Comparison of ENCODE assay signal across 9 cellular contexts in the genomic region with DNA sequence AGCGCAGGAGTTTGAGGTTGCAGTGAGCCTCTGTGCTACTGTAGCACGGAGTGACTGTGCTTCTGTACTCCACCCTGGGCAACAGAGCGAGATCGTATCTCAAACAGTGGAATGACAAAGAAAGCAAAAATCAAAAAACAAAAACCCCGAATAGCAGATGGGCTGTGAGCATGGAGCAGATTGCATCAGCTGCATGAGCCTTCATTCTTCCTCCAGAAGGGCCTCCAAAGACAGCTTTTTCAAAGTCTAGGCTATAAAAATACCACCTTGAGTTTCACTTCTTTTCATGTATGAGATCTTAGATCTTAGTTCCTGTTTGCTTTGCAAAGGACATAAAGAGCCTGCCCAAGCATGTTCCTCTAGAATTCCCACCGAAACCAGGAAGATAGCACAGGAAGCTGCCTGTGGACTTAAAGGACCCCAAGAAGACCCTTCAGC. TPM values are rescaled to one million over a fixed set of nuclear protein-coding genes. Genes with fewer than 3 reads are reported as not detected.
A peak's percentile ranks its signal among the peaks of the same experiment; 100 is the strongest.
DNase-seq lines count a peak whose midpoint lies in the region; ATAC-seq and TF ChIP-seq lines count a peak whose summit lies in the region.
"Had no signal": no experiment of that assay in that cellular context is flagged by ENCODE, and none has a peak within 500 bp of the region (broad histone marks: within the 10 kb centered on the region; RNA-seq: fewer than 3 reads in every experiment).

No MANE protein-coding gene starts in this region.

- H3K36me3 ChIP-seq in esophagus squamous epithelium = no peaks in the 10 kb centered on the region
- H3K36me3 ChIP-seq: gastroesophageal sphincter had no signal

- H3K9me3 ChIP-seq in esophagus squamous epithelium = no peaks in the 10 kb centered on the region
- H3K9me3 ChIP-seq: gastroesophageal sphincter had no signal

- H3K27me3 ChIP-seq in esophagus squamous epithelium = no peaks in the 10 kb centered on the region
- H3K27me3 ChIP-seq: gastroesophageal sphincter had no signal

- peak; percentile 91 for ATAC-seq in GM18511 (IDR thresholded peaks at IDR 0.05; ENCODE audit: unreplicated experiment)
- ATAC-seq in GM21723 (IDR thresholded peaks at IDR 0.05; ENCODE audit: unreplicated experiment) = peak; percentile 94
- no peak for ATAC-seq in sciatic nerve
- ATAC-seq: gastroesophageal sphincter had no signal

- peak; percentile 57 for DNase-seq in Jurkat, Clone E6-1 (ENCODE audit: low read depth, low spot score)
- DNase-seq in epithelial cell of prostate (ENCODE audit: low read depth, low spot score) = no peak
- no peak for DNase-seq in esophagus squamous epithelium (lab: John Stamatoyannopoulos, UW)
- DNase-seq in inferior parietal cortex (ENCODE audit: extremely low spot score) = no peak
- DNase-seq in sciatic nerve (ENCODE audit: low spot score) = no peak
- no peak for DNase-seq in activated CD4-positive, CD25-positive, alpha-beta regulatory T cell treated with anti-CD3 and anti-CD28 coated beads, Interleukin-2, amount 50 U/mL, for 72 hours

- no peak overlapping the region for H3K4me3 ChIP-seq in Jurkat, Clone E6-1 (ENCODE audit: low read length)
- H3K4me3 ChIP-seq in esophagus squamous epithelium = no peak overlapping the region
- H3K4me3 ChIP-seq: gastroesophageal sphincter had no signal

- H3K27ac ChIP-seq in epithelial cell of prostate (peak overlapping the region; percentile 57), esophagus squamous epithelium (peak overlapping the region in 1 of 4 donors; percentile 30)
- H3K27ac ChIP-seq: gastroesophageal sphincter had no signal

- no peak for TF ChIP-seq CTCF in esophagus squamous epithelium (IDR thresholded peaks at IDR 0.05)

- H3K4me1 ChIP-seq in esophagus squamous epithelium = peaks cover 0 to 13% (median 0%) of the 10 kb centered on the region in 3 donors
- H3K4me1 ChIP-seq: gastroesophageal sphincter had no signal

- WGBS in esophagus squamous epithelium, 2 donors = 43 to 48% methylated on average over 6 of the region's 6 CpGs

- no peak for TF ChIP-seq POLR2A in esophagus squamous epithelium (IDR thresholded peaks at IDR 0.05)

- intact Hi-C loops in esophagus squamous epithelium (cut with DNase I) = no loop called here
- intact Hi-C loops in sciatic nerve (cut with DNase I) = no loop called here

RNA-seq across cellular contexts. Expression of a gene that starts 15.0 kb away (rescaled TPM):
- polyA plus RNA-seq in Jurkat, Clone E6-1 (2012; ENCODE audit: insufficient read depth, insufficient read length) = not detected
- total RNA-seq in esophagus squamous epithelium = 10 to 100 TPM in 1 of 4 donors, 1 to 10 TPM in 1, under 1 TPM in 1, not detected in 1; 0.40 to 14.1 (median 2.4) TPM
- total RNA-seq in sciatic nerve = not detected
